In genomic region chr12:114681149-114681849, GRCh38 we compare ENCODE assay signal across 9 cellular contexts. TPM values are rescaled to one million over a fixed set of nuclear protein-coding genes. Genes with fewer than 3 reads are reported as not detected.
A peak's percentile ranks its signal among the peaks of the same experiment; 100 is the strongest.
DNase-seq lines count a peak whose midpoint lies in the region; ATAC-seq and TF ChIP-seq lines count a peak whose summit lies in the region.
"Had no signal": no experiment of that assay in that cellular context is flagged by ENCODE, and none has a peak within 500 bp of the region (broad histone marks: within the 10 kb centered on the region; RNA-seq: fewer than 3 reads in every experiment).

No MANE protein-coding gene starts in this region.

- peaks cover 98% of the 10 kb centered on the region for H3K27me3 Mint-ChIP-seq in neural crest cell (ENCODE audit: low read depth)

- peaks cover 39% of the 10 kb centered on the region for H3K4me1 Mint-ChIP-seq in neural crest cell

- no peak overlapping the region for H3K9ac ChIP-seq in BLaER1

- H4K20me1 ChIP-seq in BLaER1: peaks cover 70% of the 10 kb centered on the region

- peaks cover 96% of the 10 kb centered on the region for H3K27me3 ChIP-seq in BLaER1

- no peak for ATAC-seq in HG03159 (IDR thresholded peaks at IDR 0.05; ENCODE audit: unreplicated experiment)

- H3K4me3 Mint-ChIP-seq in neural crest cell: peak overlapping the region; percentile 92
- H3K4me3 Mint-ChIP-seq: activated naive CD4-positive, alpha-beta T cell treated with anti-CD3 and anti-CD28 coated beads, Interleukin-2, amount 10 ng/mL, durations not matched to agents 7 days and 5 days had no signal

- H3K27ac Mint-ChIP-seq in neural crest cell (ENCODE audit: unreplicated experiment): no peak overlapping the region
- H3K27ac Mint-ChIP-seq: activated naive CD4-positive, alpha-beta T cell treated with anti-CD3 and anti-CD28 coated beads, Interleukin-2, amount 10 ng/mL, durations not matched to agents 7 days and 5 days had no signal

- no peaks in the 10 kb centered on the region; the same call in 1 of the 2 replicates for H3K36me3 ChIP-seq in BLaER1

- DNase-seq in NCI-H69 (lab: John Stamatoyannopoulos, UW): peak; percentile 10
- no peak for DNase-seq in epithelial cell of esophagus (ENCODE audit: low read depth)
- no peak for DNase-seq in neural crest cell (ENCODE audit: low read depth, low spot score)
- no peak for DNase-seq in NCI-H2107 (lab: John Stamatoyannopoulos, UW)
- DNase-seq in T-helper 2 cell: no peak
- DNase-seq in cerebellum (ENCODE audit: low spot score): no peak
- DNase-seq: activated naive CD4-positive, alpha-beta T cell treated with anti-CD3 and anti-CD28 coated beads, Interleukin-2, amount 10 ng/mL, durations not matched to agents 7 days and 5 days had no signal

- no peak overlapping the region for H3K4me3 ChIP-seq in BLaER1
- H3K4me3 ChIP-seq in epithelial cell of esophagus (ENCODE audit: low read length): peak overlapping the region; percentile 58

- H3K36me3 Mint-ChIP-seq in neural crest cell (ENCODE audit: low read depth): no peaks in the 10 kb centered on the region

- TF ChIP-seq CTCF in epithelial cell of esophagus (IDR thresholded peaks at IDR 0.05; ENCODE audit: insufficient read depth, low read depth, low read length, missing control alignments) (no peak), neural crest cell (conservative IDR thresholded peaks at IDR 0.05) (no peak)

- no peaks in the 10 kb centered on the region for H3K9me3 Mint-ChIP-seq in neural crest cell

- peak overlapping the region; percentile 78 for H3K4me2 ChIP-seq in BLaER1

- peaks cover 6% of the 10 kb centered on the region; the same call in 1 of the 2 replicates for H3K9me3 ChIP-seq in BLaER1

- H3K4me1 ChIP-seq in BLaER1: peaks cover 29% of the 10 kb centered on the region

- no peak overlapping the region for H3K27ac ChIP-seq in BLaER1

RNA-seq across cellular contexts. Expression of gene TBX3, which starts 2.7 kb away (rescaled TPM):
- total RNA-seq in neural crest cell (0.91 and 0.96 TPM in 2 replicates), cerebellum (3.7 TPM)
